Comparison of ENCODE assay signal across 30 cellular contexts in genomic region chr9:88942411-88942810, GRCh38.
"Had no signal": no experiment of that assay in that cellular context is flagged by ENCODE, and none has a peak within 500 bp of the region (broad histone marks: within the 10 kb centered on the region; RNA-seq: fewer than 3 reads in every experiment).

No MANE protein-coding gene starts in this region.

- H3K9me3 ChIP-seq: adrenal gland had no signal

- H3K4me1 ChIP-seq: adrenal gland had no signal

- ATAC-seq: activated CD4-positive, alpha-beta T cell treated with anti-CD3 and anti-CD28 coated beads for 36 hours; activated CD4-positive, CD25-positive, alpha-beta regulatory T cell treated with anti-CD3 and anti-CD28 coated beads, Interleukin-2, amount 50 U/mL, for 24 hours; activated naive CD4-positive, alpha-beta T cell treated with anti-CD3 and anti-CD28 coated beads, Interleukin-2, amount 50 U/mL, for 72 hours; activated T-cell treated with anti-CD3 and anti-CD28 coated beads, Interleukin-2, amount 50 U/mL, for 4 hours; K562; WTC11 had no signal

- H3K4me3 ChIP-seq: adrenal gland, K562 had no signal

- H3K27ac ChIP-seq: adrenal gland had no signal

- H3K36me3 ChIP-seq: adrenal gland had no signal

- H3K27me3 ChIP-seq: adrenal gland had no signal

- DNase-seq: activated CD4-positive, alpha-beta T cell treated with anti-CD3 and anti-CD28 coated beads for 36 hours; activated CD4-positive, alpha-beta T cell treated with anti-CD3 and anti-CD28 coated beads, Interleukin-2, amount 10 ng/mL, durations not matched to agents 7 days and 5 days; activated CD4-positive, alpha-beta T cell treated with anti-CD3 and anti-CD28 coated beads, Interleukin-2, amount 50 U/mL, for 48 hours; activated CD8-positive, alpha-beta memory T cell treated with anti-CD3 and anti-CD28 coated beads, Interleukin-2, amount 50 U/mL, for 4 hours; activated gamma-delta T cell treated with Interleukin-2 at 50 U/mL for 16 hours; activated naive CD4-positive, alpha-beta T cell treated with anti-CD3 and anti-CD28 coated beads for 36 hours; activated T-cell treated with anti-CD3 and anti-CD28 coated beads for 4 hours; activated T-cell treated with anti-CD3 and anti-CD28 coated beads, Interleukin-2, amount 50 U/mL, for 4 hours; adrenal gland; caudate nucleus; cerebellar nuclear complex; NCI-H1092 treated with DMSO at 0.1 percent for 48 hours; NCI-H1417; NCI-H146; NCI-H187; NCI-H2029 treated with DMSO at 0.1 percent for 48 hours; NCI-H2107; NCI-H2171; NCI-H226; NCI-H446 treated with DMSO at 0.1 percent for 48 hours; NCI-H524 treated with DMSO at 0.1 percent for 48 hours; NCI-H748 treated with DMSO at 0.1 percent for 48 hours; NK-92 treated with Interleukin-12 subunit alpha and Interleukin-12 subunit beta, amount 100 ng/mL, for 24 hours; Right ventricle myocardium superior; SW 1271; T1000 had no signal
